16 cellular contexts compared by ENCODE assay signal in genomic region chr6:41728954-41729353, GRCh38. TPM values are rescaled to one million over a fixed set of nuclear protein-coding genes. Genes with fewer than 3 reads are reported as not detected.
DNase-seq lines count a peak whose midpoint lies in the region; ATAC-seq, FAIRE-seq and TF ChIP-seq lines count a peak whose summit lies in the region.
"Had no signal": no experiment of that assay in that cellular context is flagged by ENCODE, and none has a peak within 500 bp of the region (broad histone marks: within the 10 kb centered on the region; RNA-seq: fewer than 3 reads in every experiment).

No MANE protein-coding gene starts in this region.

- DNase-seq in GM06990 (ENCODE audit: extremely low read depth, insufficient read length): no peak
- no peak for DNase-seq in OCI-LY7 (ENCODE audit: low spot score)
- peak; percentile 63 for DNase-seq in kidney
- DNase-seq in stimulated activated effector memory CD8-positive, alpha-beta T cell treated with anti-CD3 and anti-CD28 coated beads, Interleukin-12 subunit alpha, Interleukin-12 subunit beta, amount 100 ng/mL, for 72 hours (ENCODE audit: low spot score in 2 of 2): no peak
- no peak for DNase-seq in Ammon's horn (ENCODE audit: low spot score)
- DNase-seq in BE2C: no peak
- DNase-seq: activated CD4-positive, alpha-beta T cell treated with anti-CD3 and anti-CD28 coated beads, Interleukin-2, amount 50 U/mL, for 4 hours; CD4-positive, alpha-beta T cell; MV-4-11; NCI-H2107; testis had no signal

- BruUV-seq in OCI-LY7 (replicated peaks; lab: Mats Ljungman, UMichigan): no TSS peak

- intact Hi-C loops in OCI-LY7 (cut with micrococcal nuclease; ENCODE audit: unreplicated experiment) (loop anchor here (10.0 kb wide), 1 partner anchor 1016 kb away; the partner anchor contains the start of gene TBCC), kidney (cut with DNase I) (no loop called here)

- no peaks in the 10 kb centered on the region for H3K9me2 ChIP-seq in OCI-LY7 (ENCODE audit: insufficient read depth, low read length)

- peak overlapping the region; percentile 97 for H3K4me2 ChIP-seq in OCI-LY7 (ENCODE audit: low read length)

- peaks cover 72% of the 10 kb centered on the region for H3K4me1 Mint-ChIP-seq in stimulated activated effector memory CD8-positive, alpha-beta T cell treated with anti-CD3 and anti-CD28 coated beads, Interleukin-12 subunit alpha, Interleukin-12 subunit beta, amount 100 ng/mL, for 72 hours

- peaks cover 89% of the 10 kb centered on the region for H3K79me2 ChIP-seq in OCI-LY7 (ENCODE audit: insufficient read depth, low read depth, low read length)

- CTCF ChIA-PET in OCI-LY7 (lab: Charles Lee; ENCODE audit: unreplicated experiment): interaction anchor here (0.8 kb wide), 1 partner anchor 22 kb away, joined by 4 read pairs; no protein-coding TSS in a partner anchor

- ATAC-seq in stimulated activated effector memory CD8-positive, alpha-beta T cell treated with anti-CD3 and anti-CD28 coated beads, Interleukin-12 subunit alpha, Interleukin-12 subunit beta, amount 100 ng/mL, for 72 hours: no peak
- ATAC-seq in GM21367 (IDR thresholded peaks at IDR 0.05; ENCODE audit: unreplicated experiment): no peak

- no peaks in the 10 kb centered on the region for H3K27me3 ChIP-seq in GM06990 (replicated peaks; ENCODE audit: control insufficient read depth, insufficient read depth, low read length)
- H3K27me3 ChIP-seq in BE2C: no peaks in the 10 kb centered on the region
- H3K27me3 ChIP-seq: testis had no signal

- H3K4me3 Mint-ChIP-seq in stimulated activated effector memory CD8-positive, alpha-beta T cell treated with anti-CD3 and anti-CD28 coated beads, Interleukin-12 subunit alpha, Interleukin-12 subunit beta, amount 100 ng/mL, for 72 hours: peak overlapping the region; percentile 42
- H3K4me3 Mint-ChIP-seq: activated T-helper 1 cell treated with anti-CD3 and anti-CD28 coated beads, Interleukin-12 subunit alpha, Interleukin-12 subunit beta, Interleukin-2, Interleukin-4 antibody, amounts not matched to agents 30 ng/mL and 10 ng/mL and 1 ng/mL, durations not matched to agents 14 hours and 24 hours and 36 hours; CD4-positive, alpha-beta T cell had no signal

- H4K20me1 ChIP-seq in OCI-LY7 (ENCODE audit: insufficient read depth, low read length): peaks cover 4% of the 10 kb centered on the region; the same call in 1 of the 2 replicates

- H3K4me3 ChIP-seq in GM06990 (replicated peaks; ENCODE audit: low read depth, low read length) (peak overlapping the region; percentile 78), OCI-LY7 (ENCODE audit: low read depth, low read length, poor library complexity, severe bottlenecking) (peak overlapping the region; percentile 91), kidney (ENCODE audit: low read length in 2 of 2) (no peak overlapping the region), BE2C (ENCODE audit: low read depth, low read length) (no peak overlapping the region)
- H3K4me3 ChIP-seq: lung, testis had no signal

- no peak overlapping the region for H2AFZ ChIP-seq in OCI-LY7 (ENCODE audit: low read length)

- peak overlapping the region in 1 of 2 donors; percentile 55 for H3K9ac ChIP-seq in kidney (ENCODE audit: low read length in 2 of 2)

- FAIRE-seq in kidney (lab: Jason Lieb, UNC): no peak

- H3K4me1 ChIP-seq in OCI-LY7 (ENCODE audit: insufficient read depth, low read length, poor library complexity, severe bottlenecking) (peaks cover 98% of the 10 kb centered on the region), kidney (ENCODE audit: control insufficient read depth in 1 of 2, insufficient read depth in 1 of 2, low read depth in 1 of 2, low read length in 2 of 2) (peaks cover 19 to 49% of the 10 kb centered on the region in 2 donors), BE2C (peaks cover 31% of the 10 kb centered on the region)

- TF ChIP-seq CTCF in GM06990 (IDR thresholded peaks at IDR 0.05; ENCODE audit: insufficient read depth, low read length, poor library complexity, severe bottlenecking) (no peak), OCI-LY7 (conservative IDR thresholded peaks at IDR 0.05; ENCODE audit: low read length) (no peak), kidney (IDR thresholded peaks at IDR 0.05; ENCODE audit: borderline replicate concordance, extremely low read depth, insufficient read depth) (no peak), BE2C (IDR thresholded peaks at IDR 0.05; ENCODE audit: low read depth, low read length) (no peak)

- H3K9me3 ChIP-seq in OCI-LY7 (ENCODE audit: low read length) (no peaks in the 10 kb centered on the region), kidney (ENCODE audit: control insufficient read depth in 1 of 2, low read length in 2 of 2) (no peaks in the 10 kb centered on the region), BE2C (no peaks in the 10 kb centered on the region)
- H3K9me3 ChIP-seq: testis had no signal

- H3K36me3 ChIP-seq in GM06990 (ENCODE audit: control insufficient read depth, insufficient read depth, low read length) (peaks cover 3% of the 10 kb centered on the region; the same call in 1 of the 2 replicates), OCI-LY7 (ENCODE audit: insufficient read depth, low read length) (no peaks in the 10 kb centered on the region), kidney (ENCODE audit: control insufficient read depth in 1 of 2, insufficient read depth in 2 of 2, low read length in 2 of 2) (no peaks in the 10 kb centered on the region), BE2C (no peaks in the 10 kb centered on the region)

- H3K27ac Mint-ChIP-seq in stimulated activated effector memory CD8-positive, alpha-beta T cell treated with anti-CD3 and anti-CD28 coated beads, Interleukin-12 subunit alpha, Interleukin-12 subunit beta, amount 100 ng/mL, for 72 hours: peak overlapping the region; percentile 89
- H3K27ac Mint-ChIP-seq: activated T-helper 1 cell treated with anti-CD3 and anti-CD28 coated beads, Interleukin-12 subunit alpha, Interleukin-12 subunit beta, Interleukin-2, Interleukin-4 antibody, amounts not matched to agents 30 ng/mL and 10 ng/mL and 1 ng/mL, durations not matched to agents 14 hours and 24 hours and 36 hours; CD4-positive, alpha-beta T cell had no signal

- H3K36me3 Mint-ChIP-seq in stimulated activated effector memory CD8-positive, alpha-beta T cell treated with anti-CD3 and anti-CD28 coated beads, Interleukin-12 subunit alpha, Interleukin-12 subunit beta, amount 100 ng/mL, for 72 hours: peaks cover 13% of the 10 kb centered on the region

- POLR2A ChIA-PET in OCI-LY7 (lab: Charles Lee): interaction anchor here (8.3 kb wide), 1 partner anchor 24 kb away, joined by 118 read pairs; no protein-coding TSS in a partner anchor

- H3K27ac ChIP-seq in OCI-LY7 (ENCODE audit: low read depth, low read length, poor library complexity, severe bottlenecking): peak overlapping the region; percentile 94
- peak overlapping the region; percentile 26 to 51 for H3K27ac ChIP-seq in kidney (ENCODE audit: low read depth in 2 of 2, low read length in 2 of 2)
- H3K27ac ChIP-seq: testis had no signal

- no peaks in the 10 kb centered on the region for H3K9me3 Mint-ChIP-seq in stimulated activated effector memory CD8-positive, alpha-beta T cell treated with anti-CD3 and anti-CD28 coated beads, Interleukin-12 subunit alpha, Interleukin-12 subunit beta, amount 100 ng/mL, for 72 hours
- H3K9me3 Mint-ChIP-seq: activated T-helper 1 cell treated with anti-CD3 and anti-CD28 coated beads, Interleukin-12 subunit alpha, Interleukin-12 subunit beta, Interleukin-2, Interleukin-4 antibody, amounts not matched to agents 30 ng/mL and 10 ng/mL and 1 ng/mL, durations not matched to agents 14 hours and 24 hours and 36 hours; CD4-positive, alpha-beta T cell had no signal

RNA-seq across cellular contexts. Expression of gene TFEB, which starts 6.5 kb away (rescaled TPM):
- total RNA-seq in OCI-LY7 (2014; rRNA removed; shearing (Covaris generic)): 25.3 and 36.8 TPM in 2 replicates
- total RNA-seq in OCI-LY7 (2022) (48.6 and 60.0 TPM in 2 replicates), kidney (50.7 TPM)
- polyA plus RNA-seq in kidney (ENCODE audit: insufficient read depth, low read depth, low replicate concordance): 51.0 TPM
- polyA plus RNA-seq in BE2C (2012; ENCODE audit: insufficient read depth, insufficient read length, low read depth): 41.5 TPM

RNA-seq across cellular contexts. Expression of gene PGC, which starts 18.2 kb away (rescaled TPM):
- total RNA-seq in OCI-LY7 (2014; rRNA removed; shearing (Covaris generic)): not detected in 2 replicates
- total RNA-seq in OCI-LY7 (2022) (not detected in 2 replicates), kidney (not detected)
- 0.39 TPM for polyA plus RNA-seq in kidney (ENCODE audit: insufficient read depth, low read depth, low replicate concordance)
- not detected for polyA plus RNA-seq in BE2C (2012; ENCODE audit: insufficient read depth, insufficient read length, low read depth)
- total RNA-seq: CD4-positive, alpha-beta T cell; fibroblast of lung; occipital lobe had no signal
- polyA plus RNA-seq: fibroblast of lung had no signal

RNA-seq across cellular contexts. Expression of gene FRS3, which starts 50.7 kb away (rescaled TPM):
- total RNA-seq in OCI-LY7 (2014; rRNA removed; shearing (Covaris generic)): 5.6 and 8.2 TPM in 2 replicates
- total RNA-seq in OCI-LY7 (2022): 7.9 and 8.7 TPM in 2 replicates
- 7.0 TPM for total RNA-seq in kidney
- polyA plus RNA-seq in kidney (ENCODE audit: insufficient read depth, low read depth, low replicate concordance): 5.3 TPM
- 22.2 TPM for polyA plus RNA-seq in BE2C (2012; ENCODE audit: insufficient read depth, insufficient read length, low read depth)

RNA-seq across cellular contexts. Expression of gene PRICKLE4, which starts 51.6 kb away (rescaled TPM):
- 0.93 and 1.8 TPM in 2 replicates for total RNA-seq in OCI-LY7 (2014; rRNA removed; shearing (Covaris generic))
- total RNA-seq in OCI-LY7 (2022): 1.2 and 2.6 TPM in 2 replicates
- total RNA-seq in kidney: 6.5 TPM
- 1.4 TPM for polyA plus RNA-seq in kidney (ENCODE audit: insufficient read depth, low read depth, low replicate concordance)
- polyA plus RNA-seq in BE2C (2012; ENCODE audit: insufficient read depth, insufficient read length, low read depth): not detected
- total RNA-seq: activated T-helper 1 cell treated with anti-CD3 and anti-CD28 coated beads, Interleukin-12 subunit alpha, Interleukin-12 subunit beta, Interleukin-2, Interleukin-4 antibody, amounts not matched to agents 30 ng/mL and 10 ng/mL and 1 ng/mL, durations not matched to agents 14 hours and 24 hours and 36 hours; CD4-positive, alpha-beta T cell; fibroblast of lung had no signal

RNA-seq across cellular contexts. Expression of gene TOMM6, which starts 58.5 kb away (rescaled TPM):
- total RNA-seq in OCI-LY7 (2014; rRNA removed; shearing (Covaris generic)): 84.9 and 131 TPM in 2 replicates
- total RNA-seq in OCI-LY7 (2022): 213 and 277 TPM in 2 replicates
- 150 TPM for total RNA-seq in kidney
- 479 TPM for polyA plus RNA-seq in kidney (ENCODE audit: insufficient read depth, low read depth, low replicate concordance)
- polyA plus RNA-seq in BE2C (2012; ENCODE audit: insufficient read depth, insufficient read length, low read depth): 343 TPM

Comparison
In these comparisons a context has a peak if more than half of its experiments do, and no peak if none do; other contexts are left out.
1. H3K4me3 ChIP-seq: peak in GM06990 (single experiment) and OCI-LY7 (single experiment); none in kidney (0 of 2) and BE2C (single experiment).